29 cellular contexts compared by ENCODE assay signal in genomic region chr7:142567676-142568075, GRCh38.
DNase-seq lines count a peak whose midpoint lies in the region; ATAC-seq and TF ChIP-seq lines count a peak whose summit lies in the region.
"Had no signal": no experiment of that assay in that cellular context is flagged by ENCODE, and none has a peak within 500 bp of the region (broad histone marks: within the 10 kb centered on the region; RNA-seq: fewer than 3 reads in every experiment).

No MANE protein-coding gene starts in this region.

- no peak for ATAC-seq in GM21360 (IDR thresholded peaks at IDR 0.05; ENCODE audit: unreplicated experiment)
- ATAC-seq: lower lobe of right lung had no signal

- no peak overlapping the region for H3K14ac ChIP-seq in mesenchymal stem cell (ENCODE audit: low read length in 2 of 2)

- H3K4me3 ChIP-seq in BLaER1 (no peak overlapping the region), mesenchymal stem cell (ENCODE audit: insufficient read depth in 1 of 2, low read depth in 1 of 2, low read length in 2 of 2) (no peak overlapping the region)
- H3K4me3 ChIP-seq: gastrocnemius medialis, hepatocyte, lower lobe of right lung, pancreas, Peyer's patch, right atrium auricular region, spleen, stomach had no signal

- H3K4me1 Mint-ChIP-seq in HFFc6 (ENCODE audit: low read depth) (peaks cover 95% of the 10 kb centered on the region), endothelial cell (ENCODE audit: unreplicated experiment) (peaks cover 3% of the 10 kb centered on the region)
- H3K4me1 Mint-ChIP-seq: activated naive CD8-positive, alpha-beta T cell treated with anti-CD3 and anti-CD28 coated beads for 36 hours had no signal

- H3K4me1 ChIP-seq in BLaER1, result peaks cover 18% of the 10 kb centered on the region
- peaks cover 4% of the 10 kb centered on the region for H3K4me1 ChIP-seq in mesenchymal stem cell (ENCODE audit: control insufficient read depth, insufficient read depth, low read depth, low read length)
- H3K4me1 ChIP-seq: lower lobe of right lung, Peyer's patch, right atrium auricular region, stomach had no signal

- H3K4ac ChIP-seq in mesenchymal stem cell (ENCODE audit: low read depth in 1 of 2, low read length in 2 of 2), result peak overlapping the region in 1 of 2 experiments; percentile 82

- no peaks in the 10 kb centered on the region for H3K79me1 ChIP-seq in mesenchymal stem cell (replicated peaks; ENCODE audit: low read length, poor library complexity, severe bottlenecking)

- H4K91ac ChIP-seq in mesenchymal stem cell (ENCODE audit: low read length), result peak overlapping the region; percentile 71

- H3K23ac ChIP-seq in mesenchymal stem cell (ENCODE audit: low read length in 2 of 2), result no peak overlapping the region

- no peak overlapping the region for H3K9ac ChIP-seq in BLaER1
- H3K9ac ChIP-seq in mesenchymal stem cell (ENCODE audit: low read length), result no peak overlapping the region

- H3K27me3 ChIP-seq in BLaER1 (no peaks in the 10 kb centered on the region), mesenchymal stem cell (ENCODE audit: control insufficient read depth in 1 of 2, insufficient read depth in 1 of 2, low read length in 2 of 2) (no peaks in the 10 kb centered on the region)
- H3K27me3 ChIP-seq: gastrocnemius medialis, hepatocyte, pancreas, Peyer's patch, right atrium auricular region had no signal

- H4K8ac ChIP-seq in mesenchymal stem cell (ENCODE audit: low read length), result no peak overlapping the region

- H3K9me3 ChIP-seq in BLaER1 (no peaks in the 10 kb centered on the region), mesenchymal stem cell (ENCODE audit: control insufficient read depth, low read length) (peaks cover 3% of the 10 kb centered on the region)
- H3K9me3 ChIP-seq: gastrocnemius medialis, lower lobe of right lung, pancreas, Peyer's patch, right atrium auricular region, spleen, stomach had no signal

- DNase-seq in HFFc6, result no peak
- DNase-seq in SK-N-DZ (ENCODE audit: low spot score), result peak; percentile 20
- DNase-seq in mesenchymal stem cell, result no peak
- no peak for DNase-seq in endothelial cell (ENCODE audit: low spot score)
- no peak for DNase-seq in AG08395 (ENCODE audit: low spot score)
- DNase-seq in activated CD4-positive, alpha-beta T cell treated with anti-CD3 and anti-CD28 coated beads for 1 hour, result no peak
- DNase-seq: activated CD4-positive, alpha-beta T cell treated with anti-CD3 and anti-CD28 coated beads, Interleukin-2, amount 10 ng/mL, durations not matched to agents 24 days and 14 days; activated effector memory CD4-positive, alpha-beta T cell treated with anti-CD3 and anti-CD28 coated beads, Interleukin-2, amount 50 U/mL, for 16 hours; activated naive CD8-positive, alpha-beta T cell treated with anti-CD3 and anti-CD28 coated beads for 36 hours; activated T-cell treated with anti-CD3 and anti-CD28 coated beads, Interleukin-2, amount 50 U/mL, for 1 hour; anterior cingulate cortex; CD4-positive, alpha-beta T cell; gastrocnemius medialis; KBM-7; lower lobe of right lung; NCI-H1092 treated with DMSO at 0.1 percent for 48 hours; NCI-H187; NCI-H526; nephron progenitor cell; pancreas; Peyer's patch; spleen; stomach; T1000 had no signal

- H3K4me3 Mint-ChIP-seq in HFFc6 (no peak overlapping the region), endothelial cell (ENCODE audit: unreplicated experiment) (no peak overlapping the region)
- H3K4me3 Mint-ChIP-seq: activated CD4-positive, alpha-beta T cell treated with anti-CD3 and anti-CD28 coated beads, Interleukin-2, amount 10 ng/mL, durations not matched to agents 24 days and 14 days; activated naive CD8-positive, alpha-beta T cell treated with anti-CD3 and anti-CD28 coated beads for 36 hours; CD4-positive, alpha-beta T cell; nephron progenitor cell had no signal

- H3K18ac ChIP-seq in mesenchymal stem cell (ENCODE audit: low read depth in 1 of 2, low read length in 2 of 2), result peak overlapping the region in 1 of 2 experiments; percentile 37

- H3K27ac ChIP-seq in BLaER1, result no peak overlapping the region
- no peak overlapping the region for H3K27ac ChIP-seq in mesenchymal stem cell (ENCODE audit: low read length, poor library complexity, severe bottlenecking)
- H3K27ac ChIP-seq: gastrocnemius medialis, hepatocyte, lower lobe of right lung, pancreas, Peyer's patch, right atrium auricular region, spleen, stomach, VCaP had no signal

- no peak overlapping the region for H2BK12ac ChIP-seq in mesenchymal stem cell (ENCODE audit: low read length in 2 of 2)

- H3K9me3 Mint-ChIP-seq in HFFc6 (no peaks in the 10 kb centered on the region), endothelial cell (ENCODE audit: unreplicated experiment) (no peaks in the 10 kb centered on the region)
- H3K9me3 Mint-ChIP-seq: activated CD4-positive, alpha-beta T cell treated with anti-CD3 and anti-CD28 coated beads, Interleukin-2, amount 10 ng/mL, durations not matched to agents 24 days and 14 days; activated naive CD8-positive, alpha-beta T cell treated with anti-CD3 and anti-CD28 coated beads for 36 hours; CD4-positive, alpha-beta T cell had no signal

- H2BK120ac ChIP-seq in mesenchymal stem cell (ENCODE audit: low read depth, low read length), result no peak overlapping the region

- H3K27me3 Mint-ChIP-seq in HFFc6 (ENCODE audit: insufficient read depth), result peaks cover 1% of the 10 kb centered on the region; the same call in 1 of the 2 replicates
- no peaks in the 10 kb centered on the region for H3K27me3 Mint-ChIP-seq in endothelial cell (ENCODE audit: unreplicated experiment)
- H3K27me3 Mint-ChIP-seq: activated naive CD8-positive, alpha-beta T cell treated with anti-CD3 and anti-CD28 coated beads for 36 hours; CD4-positive, alpha-beta T cell had no signal

- H3K4me2 ChIP-seq in BLaER1, result peak overlapping the region; percentile 54
- H3K4me2 ChIP-seq in mesenchymal stem cell (ENCODE audit: low read length, poor library complexity, severe bottlenecking), result no peak overlapping the region
- H3K4me2 ChIP-seq: hepatocyte had no signal

- no peaks in the 10 kb centered on the region for H4K20me1 ChIP-seq in BLaER1

- H3K27ac Mint-ChIP-seq in HFFc6, result peak overlapping the region; percentile 95
- no peak overlapping the region for H3K27ac Mint-ChIP-seq in endothelial cell (ENCODE audit: unreplicated experiment)
- H3K27ac Mint-ChIP-seq: activated CD4-positive, alpha-beta T cell treated with anti-CD3 and anti-CD28 coated beads, Interleukin-2, amount 10 ng/mL, durations not matched to agents 24 days and 14 days; activated naive CD8-positive, alpha-beta T cell treated with anti-CD3 and anti-CD28 coated beads for 36 hours; nephron progenitor cell had no signal

- H3K36me3 Mint-ChIP-seq in HFFc6 (ENCODE audit: low read depth), result peaks cover 29% of the 10 kb centered on the region
- no peaks in the 10 kb centered on the region for H3K36me3 Mint-ChIP-seq in endothelial cell (ENCODE audit: low read depth, unreplicated experiment)
- H3K36me3 Mint-ChIP-seq: activated naive CD8-positive, alpha-beta T cell treated with anti-CD3 and anti-CD28 coated beads for 36 hours had no signal

- TF ChIP-seq CTCF in HFFc6 (IDR thresholded peaks at IDR 0.05), result peak; percentile 39
- TF ChIP-seq CTCF in endothelial cell (IDR thresholded peaks at IDR 0.05; ENCODE audit: unreplicated experiment), result no peak

- WGBS in mesenchymal stem cell, result 79% methylated on average over 4 of the region's 6 CpGs

- H2AFZ ChIP-seq in mesenchymal stem cell (ENCODE audit: low read depth, low read length), result no peak overlapping the region
- H2AFZ ChIP-seq: hepatocyte had no signal

- H3K36me3 ChIP-seq in BLaER1, result no peaks in the 10 kb centered on the region
- no peaks in the 10 kb centered on the region for H3K36me3 ChIP-seq in mesenchymal stem cell (ENCODE audit: control insufficient read depth in 1 of 2, insufficient read depth in 2 of 2, low read depth in 1 of 2, low read length in 2 of 2)
- H3K36me3 ChIP-seq: gastrocnemius medialis, lower lobe of right lung, pancreas, Peyer's patch, right atrium auricular region, spleen, stomach had no signal

- H2BK5ac ChIP-seq in mesenchymal stem cell (ENCODE audit: low read depth, low read length, poor library complexity, severe bottlenecking), result no peak overlapping the region

- no peak overlapping the region for H2BK15ac ChIP-seq in mesenchymal stem cell (ENCODE audit: low read depth, poor library complexity, severe bottlenecking)

- peak overlapping the region; percentile 67 for H2AK5ac ChIP-seq in mesenchymal stem cell (ENCODE audit: low read length, severe bottlenecking)
